In the genomic region with DNA sequence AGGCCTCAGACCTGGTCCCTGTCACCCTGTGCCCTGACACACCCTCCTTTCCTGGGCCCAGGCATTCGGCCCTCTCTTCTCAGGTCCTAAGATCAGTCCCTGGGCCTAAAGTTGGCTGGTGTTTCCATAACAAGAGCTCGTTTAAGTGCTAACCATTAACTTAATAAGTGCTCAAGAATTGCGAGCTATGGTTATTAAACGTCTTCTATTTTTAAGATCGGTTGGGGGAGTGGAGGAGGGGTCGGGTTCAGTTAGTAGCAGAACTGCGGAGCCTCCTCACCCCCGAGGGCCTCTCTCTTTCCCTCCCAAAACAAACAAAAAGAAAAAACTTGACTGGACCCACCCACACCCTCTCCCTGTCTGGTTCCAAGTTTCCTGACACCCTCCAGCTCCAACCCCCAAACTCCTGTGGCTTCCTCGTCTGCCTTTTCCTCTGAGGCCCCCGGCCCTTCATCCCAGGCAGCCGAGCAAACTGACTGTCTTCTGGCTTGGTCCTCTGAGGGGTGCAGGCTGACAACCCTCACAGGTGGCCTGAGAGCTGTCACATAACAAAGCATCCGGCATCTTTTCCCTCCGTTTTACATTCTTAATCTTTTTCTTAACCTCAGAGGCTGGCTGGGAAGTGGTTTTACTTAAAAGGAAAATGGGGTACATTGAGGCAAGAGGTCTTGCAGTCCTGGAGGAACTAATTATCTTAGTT, we compare ENCODE assay signal across 8 cellular contexts.
DNase-seq lines count a peak whose midpoint lies in the region; ATAC-seq and TF ChIP-seq lines count a peak whose summit lies in the region.

No MANE protein-coding gene starts in this region.

- in situ Hi-C loops in astrocyte of the spinal cord (cut with HindIII; ENCODE audit: low sequenced_read_pairs), result no loop called here

- H3K4me3 Mint-ChIP-seq in memory B cell, result peak overlapping the region; percentile 93

- H3K27ac Mint-ChIP-seq in memory B cell, result peak overlapping the region; percentile 100

- TF ChIP-seq CTCF in 22Rv1 (IDR thresholded peaks at IDR 0.05) (no peak), astrocyte of the spinal cord (IDR thresholded peaks at IDR 0.05; ENCODE audit: low read depth, low read length) (no peak)

- peaks cover 10% of the 10 kb centered on the region for H3K36me3 Mint-ChIP-seq in memory B cell

- peak overlapping the region; percentile 67 for H3K4me3 ChIP-seq in astrocyte of the spinal cord (ENCODE audit: low read depth, low read length)

- H3K4me1 Mint-ChIP-seq in memory B cell, result peaks cover 39% of the 10 kb centered on the region

- H3K9me3 Mint-ChIP-seq in memory B cell, result no peaks in the 10 kb centered on the region

- ATAC-seq in HG02623 (IDR thresholded peaks at IDR 0.05; ENCODE audit: unreplicated experiment), result peak; percentile 0
- ATAC-seq in memory B cell (ENCODE audit: low read depth), result no peak
- ATAC-seq in HG03342 (IDR thresholded peaks at IDR 0.05; ENCODE audit: unreplicated experiment), result no peak
- ATAC-seq in HG03280 (IDR thresholded peaks at IDR 0.05; ENCODE audit: unreplicated experiment), result no peak

- DNase-seq in astrocyte of the spinal cord (ENCODE audit: low read depth, low spot score) (peak; percentile 12), memory B cell (ENCODE audit: low spot score in 2 of 2) (no peak), kidney glomerular epithelial cell (lab: John Stamatoyannopoulos, UW) (no peak), kidney tubule cell (ENCODE audit: low spot score) (no peak)

- peak overlapping the region; percentile 97 for H3K27ac ChIP-seq in 22Rv1

- H3K27me3 Mint-ChIP-seq in memory B cell, result no peaks in the 10 kb centered on the region
